In genomic region chr15:90000175-90000923, GRCh38 we compare ENCODE assay signal across 8 cellular contexts. TPM values are rescaled to one million over a fixed set of nuclear protein-coding genes. Genes with fewer than 3 reads are reported as not detected.
DNase-seq lines count a peak whose midpoint lies in the region; ATAC-seq, FAIRE-seq and TF ChIP-seq lines count a peak whose summit lies in the region.

No MANE protein-coding gene starts in this region.

- H3K9ac ChIP-seq in BLaER1 treated with 17β-estradiol and CSF1 and Interleukin-3, amounts not matched to agents 10 nM and 100 nM, result peak overlapping the region; percentile 94 to 99 (median 96)
- peak overlapping the region; percentile 84 for H3K9ac ChIP-seq in HCT116 (ENCODE audit: low read length)

- H4K20me1 ChIP-seq in BLaER1 treated with 17β-estradiol and CSF1 and Interleukin-3, amounts not matched to agents 10 nM and 100 nM, result peaks cover 4 to 24% (median 5%) of the 10 kb centered on the region in 11 experiments; a peak in 12 of 22 replicates
- no peaks in the 10 kb centered on the region for H4K20me1 ChIP-seq in HCT116 (ENCODE audit: insufficient read depth)

- peaks cover 46 to 65% (median 59%) of the 10 kb centered on the region in 10 experiments for H3K4me1 ChIP-seq in BLaER1 treated with 17β-estradiol and CSF1 and Interleukin-3, amounts not matched to agents 10 nM and 100 nM
- H3K4me1 ChIP-seq in HCT116 (ENCODE audit: control insufficient read depth in 1 of 2, insufficient read depth in 2 of 2, low read length in 2 of 2) (peaks cover 39 to 69% of the 10 kb centered on the region in 2 experiments), ovary (ENCODE audit: insufficient read depth) (peaks cover 9% of the 10 kb centered on the region)

- H3K9me3 Mint-ChIP-seq in activated CD4-positive, alpha-beta memory T cell treated with anti-CD3 and anti-CD28 coated beads, Interleukin-2, amount 10 ng/mL, durations not matched to agents 7 days and 5 days, result no peaks in the 10 kb centered on the region

- RAD21 ChIA-PET in HCT116 (lab: Charles Lee; ENCODE audit: low non-redundant PET in 1 of 2, low total read pairs in 2 of 2, uncharacterized antibody in 2 of 2, unreplicated experiment in 2 of 2), result no interaction called here

- H3K9me2 ChIP-seq in HCT116 (ENCODE audit: insufficient read depth), result no peaks in the 10 kb centered on the region

- peak overlapping the region; percentile 92 to 99 (median 97) for H3K27ac ChIP-seq in BLaER1 treated with 17β-estradiol and CSF1 and Interleukin-3, amounts not matched to agents 10 nM and 100 nM
- H3K27ac ChIP-seq in HCT116 (ENCODE audit: low read depth, low read length) (peak overlapping the region; percentile 68), ovary (peak overlapping the region; percentile 48 to 64)

- intact Hi-C loops in HCT116 (cut with micrococcal nuclease) (loop anchor here (5.0 kb wide), 1 partner anchor 72 kb away; no protein-coding TSS in a partner anchor), ovary (cut with DNase I) (loop anchor here in 1 of 4 donors (5.0 kb wide), 2 partner anchors 88 to 108 kb away; partner anchors contain the start of genes AP3S2 and ARPIN)

- H3K4me2 ChIP-seq in BLaER1 treated with 17β-estradiol and CSF1 and Interleukin-3, amounts not matched to agents 10 nM and 100 nM, result peak overlapping the region; percentile 91 to 99 (median 94)
- H3K4me2 ChIP-seq in HCT116 (ENCODE audit: low read length), result peak overlapping the region; percentile 96

- no peaks in the 10 kb centered on the region for H3K9me3 ChIP-seq in BLaER1 treated with 17β-estradiol and CSF1 and Interleukin-3, amounts not matched to agents 10 nM and 100 nM (replicated peaks in 1 of 11)
- H3K9me3 ChIP-seq in HCT116 (ENCODE audit: control insufficient read depth in 1 of 2, insufficient read depth in 1 of 2, low read depth in 1 of 2, low read length in 2 of 2), result no peaks in the 10 kb centered on the region
- H3K9me3 ChIP-seq in ovary, result no peaks in the 10 kb centered on the region

- no peak for FAIRE-seq in frontal cortex (lab: Jason Lieb, UNC)

- POLR2A ChIA-PET in HCT116 (lab: Charles Lee), result no interaction called here
- POLR2A ChIA-PET in activated CD4-positive, alpha-beta memory T cell treated with anti-CD3 and anti-CD28 coated beads, Interleukin-2, amount 10 ng/mL, durations not matched to agents 7 days and 5 days (lab: Charles Lee), result interaction anchor here (1.2 to 5.4 kb wide), 6 partner anchors 13 to 425 kb away, joined by 3 to 33 read pairs (median 10); partner anchors contain the start of genes AP3S2 and TICRR

- no peaks in the 10 kb centered on the region for H3K27me3 ChIP-seq in BLaER1 treated with 17β-estradiol and CSF1 and Interleukin-3, amounts not matched to agents 10 nM and 100 nM
- H3K27me3 ChIP-seq in HCT116 (ENCODE audit: insufficient read depth, low read length) (no peaks in the 10 kb centered on the region), ovary (no peaks in the 10 kb centered on the region)

- WGBS in ovary, 3 donors, result 1 to 3% (median 1%) methylated on average over 39 to 62 of the region's 62 CpGs

- no peak for TF ChIP-seq EP300 in ovary (IDR thresholded peaks at IDR 0.05)

- peak; percentile 20 for ATAC-seq in HCT116
- ATAC-seq in HG03342 (IDR thresholded peaks at IDR 0.05; ENCODE audit: unreplicated experiment), result no peak

- no peak for DNase-seq in HCT116 (ENCODE audit: low read depth, low spot score)
- DNase-seq in activated CD4-positive, alpha-beta memory T cell treated with anti-CD3 and anti-CD28 coated beads, Interleukin-2, amount 10 ng/mL, durations not matched to agents 7 days and 5 days, result no peak
- DNase-seq in frontal cortex (ENCODE audit: low spot score in 2 of 2), result peak; percentile 45 to 63
- peak; percentile 34 to 66 (median 50) for DNase-seq in ovary
- no peak for DNase-seq in HPDE6-E6E7 (ENCODE audit: extremely low spot score)
- DNase-seq in central memory CD4-positive, alpha-beta T cell, result no peak

- peaks cover 13% of the 10 kb centered on the region for H3K36me3 Mint-ChIP-seq in activated CD4-positive, alpha-beta memory T cell treated with anti-CD3 and anti-CD28 coated beads, Interleukin-2, amount 10 ng/mL, durations not matched to agents 7 days and 5 days (ENCODE audit: low read depth)

- H3K79me2 ChIP-seq in HCT116 (ENCODE audit: insufficient read depth, low read length), result peaks cover 15% of the 10 kb centered on the region; the same call in 1 of the 2 replicates

- TF ChIP-seq CTCF in HCT116 (IDR thresholded peaks at IDR 0.05 in 2 of 3, conservative IDR thresholded peaks at IDR 0.05 in 1 of 3; ENCODE audit: borderline replicate concordance in 1 of 3, insufficient read depth in 1 of 3, low read depth in 2 of 3, low read length in 2 of 3) (no peak), ovary (IDR thresholded peaks at IDR 0.05) (no peak)

- peak overlapping the region; percentile 92 for H3K27ac Mint-ChIP-seq in activated CD4-positive, alpha-beta memory T cell treated with anti-CD3 and anti-CD28 coated beads, Interleukin-2, amount 10 ng/mL, durations not matched to agents 7 days and 5 days

- TSS peak; percentile 81 for BruUV-seq in HCT116 (replicated peaks; lab: Mats Ljungman, UMichigan)

- H3K4me3 ChIP-seq in BLaER1 treated with 17β-estradiol and CSF1 and Interleukin-3, amounts not matched to agents 10 nM and 100 nM, result peak overlapping the region; percentile 68 to 90 (median 78)
- H3K4me3 ChIP-seq in HCT116 (replicated peaks in 1 of 2; ENCODE audit: low read depth in 1 of 2, low read length in 2 of 2) (peak overlapping the region; percentile 66 to 73), ovary (peak overlapping the region; percentile 87)

- peaks cover 49% of the 10 kb centered on the region for H3K4me1 Mint-ChIP-seq in activated CD4-positive, alpha-beta memory T cell treated with anti-CD3 and anti-CD28 coated beads, Interleukin-2, amount 10 ng/mL, durations not matched to agents 7 days and 5 days

- peaks cover 0 to 20% (median 3%) of the 10 kb centered on the region in 11 experiments; a peak in 3 of 22 replicates for H3K36me3 ChIP-seq in BLaER1 treated with 17β-estradiol and CSF1 and Interleukin-3, amounts not matched to agents 10 nM and 100 nM
- no peaks in the 10 kb centered on the region for H3K36me3 ChIP-seq in HCT116 (ENCODE audit: control insufficient read depth in 1 of 2, insufficient read depth in 2 of 2, low read length in 2 of 2)
- no peaks in the 10 kb centered on the region for H3K36me3 ChIP-seq in ovary

- TF ChIP-seq POLR2A in HCT116 (IDR thresholded peaks at IDR 0.05; ENCODE audit: borderline replicate concordance, extremely low read depth, insufficient read depth, insufficient read length) (no peak), ovary (IDR thresholded peaks at IDR 0.05) (no peak)

- H3K4me3 Mint-ChIP-seq in activated CD4-positive, alpha-beta memory T cell treated with anti-CD3 and anti-CD28 coated beads, Interleukin-2, amount 10 ng/mL, durations not matched to agents 7 days and 5 days, result peak overlapping the region; percentile 99

- H3K27me3 Mint-ChIP-seq in activated CD4-positive, alpha-beta memory T cell treated with anti-CD3 and anti-CD28 coated beads, Interleukin-2, amount 10 ng/mL, durations not matched to agents 7 days and 5 days, result peaks cover 3% of the 10 kb centered on the region

- H2AFZ ChIP-seq in HCT116 (ENCODE audit: low read depth, low read length, poor library complexity, severe bottlenecking), result peak overlapping the region; percentile 16

- CTCF ChIA-PET in HCT116 (lab: Charles Lee), result interaction anchor here (0.6 kb wide), 1 partner anchor 935 kb away, joined by 3 read pairs; no protein-coding TSS in a partner anchor
- CTCF ChIA-PET in activated CD4-positive, alpha-beta memory T cell treated with anti-CD3 and anti-CD28 coated beads, Interleukin-2, amount 10 ng/mL, durations not matched to agents 7 days and 5 days (lab: Charles Lee), result interaction anchor here (0.9 to 1.5 kb wide), 3 partner anchors 13 to 126 kb away, joined by 3 to 4 read pairs (median 3); no protein-coding TSS in a partner anchor

- TF ChIP-seq RAD21 in HCT116 (IDR thresholded peaks at IDR 0.05; ENCODE audit: low read depth), result no peak

TF ChIP-seq in HCT116, 20 proteins besides CTCF, POLR2A, EP300 and RAD21:
- no peak for TF ChIP-seq POLR2AphosphoS5 (IDR thresholded peaks at IDR 0.05; ENCODE audit: low read depth, low read length)
- no peak for TF ChIP-seq CBX3 (IDR thresholded peaks at IDR 0.05; ENCODE audit: low read depth)
- TF ChIP-seq FOSL1 (IDR thresholded peaks at IDR 0.05; ENCODE audit: low read depth), result no peak
- TF ChIP-seq ELF1 (IDR thresholded peaks at IDR 0.05; ENCODE audit: borderline replicate concordance, low read depth), result no peak
- TF ChIP-seq EZH2phosphoT487 (IDR thresholded peaks at IDR 0.05; ENCODE audit: borderline replicate concordance), result no peak
- no peak for TF ChIP-seq CEBPB (IDR thresholded peaks at IDR 0.05; ENCODE audit: low read depth)
- peak; percentile 64 for TF ChIP-seq ZFX (IDR thresholded peaks at IDR 0.05)
- TF ChIP-seq SIN3A (IDR thresholded peaks at IDR 0.05; ENCODE audit: low read depth), result no peak

RNA-seq across cellular contexts. Expression of gene ZNF710, which starts 0.8 kb away (rescaled TPM):
- total RNA-seq in HCT116 (2021; ENCODE audit: unreplicated experiment) (10.0 TPM), frontal cortex (6.5 TPM), ovary (10 to 100 TPM in 5 of 7 donors, 1 to 10 TPM in 2; 6.8 to 19.7 (median 14.5) TPM)
- polyA plus RNA-seq in HCT116 (2012), result 7.8 and 8.9 TPM in 2 replicates
- 10 to 100 TPM; 19.4 to 20.7 TPM for total RNA-seq in activated CD4-positive, alpha-beta memory T cell treated with anti-CD3 and anti-CD28 coated beads, Interleukin-2, amount 10 ng/mL, durations not matched to agents 7 days and 5 days
- 10 to 100 TPM in 1 of 2 donors, 1 to 10 TPM in 1; 8.3 to 10.4 TPM for polyA plus RNA-seq in ovary

Comparison
In these comparisons a context has a peak if more than half of its experiments do, and no peak if none do; other contexts are left out.
1. DNase-seq: peak in frontal cortex (2 of 2) and ovary (5 of 5); none in HCT116 (single experiment), activated CD4-positive, alpha-beta memory T cell treated with anti-CD3 and anti-CD28 coated beads, Interleukin-2, amount 10 ng/mL, durations not matched to agents 7 days and 5 days (single experiment), HPDE6-E6E7 (single experiment) and central memory CD4-positive, alpha-beta T cell (single experiment).
2. Peak in every context shown above with its lines, with median percentiles within 50 percentile points of each other: H3K27ac ChIP-seq and H3K4me3 ChIP-seq.